ENCODE assay signal across 18 cellular contexts in genomic region chr1:165289556-165289955, GRCh38.
DNase-seq lines count a peak whose midpoint lies in the region; ATAC-seq and TF ChIP-seq lines count a peak whose summit lies in the region.
"Had no signal": no experiment of that assay in that cellular context is flagged by ENCODE, and none has a peak within 500 bp of the region (broad histone marks: within the 10 kb centered on the region; RNA-seq: fewer than 3 reads in every experiment).

No MANE protein-coding gene starts in this region.

- CTCF ChIA-PET in A673 (lab: Charles Lee): interaction anchor here (0.6 to 1.4 kb wide), 3 partner anchors 30 to 59 kb away, joined by 3 to 4 read pairs (median 3); no protein-coding TSS in a partner anchor
- CTCF ChIA-PET in activated CD4-positive, alpha-beta memory T cell treated with anti-CD3 and anti-CD28 coated beads for 36 hours (lab: Charles Lee): no interaction called here

- no peak for TF ChIP-seq POLR2A in uterus (IDR thresholded peaks at IDR 0.05)

- no peaks in the 10 kb centered on the region for H3K36me3 Mint-ChIP-seq in activated CD4-positive, alpha-beta memory T cell treated with anti-CD3 and anti-CD28 coated beads for 36 hours

- DNase-seq in A673 (ENCODE audit: low spot score) (peak; percentile 56), NCI-H1092 (lab: John Stamatoyannopoulos, UW) (peak; percentile 21), NCI-H524 treated with DMSO at 0.1 percent for 48 hours (lab: John Stamatoyannopoulos, UW) (peak; percentile 45), SJCRH30 (peak; percentile 42 to 69), GM03348 (ENCODE audit: low spot score) (no peak), Right ventricle myocardium inferior (ENCODE audit: missing footprints) (no peak), uterus (no peak)
- no peak for DNase-seq in activated CD4-positive, alpha-beta memory T cell treated with anti-CD3 and anti-CD28 coated beads for 36 hours
- DNase-seq: ACHN, Caco-2, DND-41, KBM-7, NCI-H1436 treated with DMSO at 0.1 percent for 48 hours, NCI-H2107, NCI-H510A had no signal

- H3K27ac ChIP-seq in A673 (ENCODE audit: low read depth, low read length, poor library complexity, severe bottlenecking): no peak overlapping the region
- H3K27ac ChIP-seq in SJCRH30: no peak overlapping the region
- no peak overlapping the region for H3K27ac ChIP-seq in uterus
- H3K27ac ChIP-seq: RWPE1 had no signal

- no peak for ATAC-seq in Right ventricle myocardium inferior
- ATAC-seq: GM12878 had no signal

- no peaks in the 10 kb centered on the region for H3K27me3 ChIP-seq in A673 (replicated peaks; ENCODE audit: insufficient read depth, low read depth, low read length, poor library complexity)
- H3K27me3 ChIP-seq in SJCRH30: no peaks in the 10 kb centered on the region
- H3K27me3 ChIP-seq in uterus: no peaks in the 10 kb centered on the region

- H3K36me3 ChIP-seq in A673 (ENCODE audit: insufficient read depth, low read length, poor library complexity, severe bottlenecking): no peaks in the 10 kb centered on the region
- H3K36me3 ChIP-seq in SJCRH30: no peaks in the 10 kb centered on the region
- no peaks in the 10 kb centered on the region for H3K36me3 ChIP-seq in uterus

- H3K9me3 Mint-ChIP-seq in activated CD4-positive, alpha-beta memory T cell treated with anti-CD3 and anti-CD28 coated beads for 36 hours: no peaks in the 10 kb centered on the region
- H3K9me3 Mint-ChIP-seq: T-helper 1 cell treated with Interleukin-12 subunit alpha and Interleukin-12 subunit beta and Interleukin-4 antibody, amounts not matched to agents 30 μg/mL and 1 μg/mL, for 36 hours had no signal

- H3K4me3 Mint-ChIP-seq in activated CD4-positive, alpha-beta memory T cell treated with anti-CD3 and anti-CD28 coated beads for 36 hours: no peak overlapping the region
- H3K4me3 Mint-ChIP-seq: T-helper 1 cell treated with Interleukin-12 subunit alpha and Interleukin-12 subunit beta and Interleukin-4 antibody, amounts not matched to agents 30 μg/mL and 1 μg/mL, for 36 hours had no signal

- H3K9me3 ChIP-seq in A673 (ENCODE audit: low read depth, low read length, poor library complexity, severe bottlenecking): no peaks in the 10 kb centered on the region
- no peaks in the 10 kb centered on the region for H3K9me3 ChIP-seq in SJCRH30 (replicated peaks)
- no peaks in the 10 kb centered on the region for H3K9me3 ChIP-seq in uterus

- peaks cover 11% of the 10 kb centered on the region for H3K27me3 Mint-ChIP-seq in activated CD4-positive, alpha-beta memory T cell treated with anti-CD3 and anti-CD28 coated beads for 36 hours

- H3K4me1 ChIP-seq in A673 (ENCODE audit: insufficient read depth, low read length, poor library complexity, severe bottlenecking) (peaks cover 40% of the 10 kb centered on the region), SJCRH30 (peaks cover 27% of the 10 kb centered on the region), uterus (no peaks in the 10 kb centered on the region)
- H3K4me1 ChIP-seq: Caco-2 had no signal

- intact Hi-C loops in A673 (cut with micrococcal nuclease; ENCODE audit: unreplicated experiment): no loop called here
- intact Hi-C loops in Right ventricle myocardium inferior (cut with DNase I): no loop called here
- intact Hi-C loops in activated CD4-positive, alpha-beta memory T cell treated with anti-CD3 and anti-CD28 coated beads for 36 hours (cut with micrococcal nuclease): no loop called here
- intact Hi-C loops in uterus (cut with DNase I; ENCODE audit: low total_unique reads): no loop called here

- BruUV-seq in A673 (replicated peaks; lab: Mats Ljungman, UMichigan): no TSS peak

- H3K27ac Mint-ChIP-seq in activated CD4-positive, alpha-beta memory T cell treated with anti-CD3 and anti-CD28 coated beads for 36 hours: no peak overlapping the region
- H3K27ac Mint-ChIP-seq: T-helper 1 cell treated with Interleukin-12 subunit alpha and Interleukin-12 subunit beta and Interleukin-4 antibody, amounts not matched to agents 30 μg/mL and 1 μg/mL, for 36 hours had no signal

- TF ChIP-seq CTCF in A673 (conservative IDR thresholded peaks at IDR 0.05; ENCODE audit: low read depth, low read length): no peak
- no peak for TF ChIP-seq CTCF in uterus (IDR thresholded peaks at IDR 0.05)

- no peaks in the 10 kb centered on the region for H3K4me1 Mint-ChIP-seq in activated CD4-positive, alpha-beta memory T cell treated with anti-CD3 and anti-CD28 coated beads for 36 hours (ENCODE audit: low read depth)

- H3K4me3 ChIP-seq in A673 (ENCODE audit: low read depth, low read length, poor library complexity, severe bottlenecking) (no peak overlapping the region), SJCRH30 (no peak overlapping the region), uterus (no peak overlapping the region)
- H3K4me3 ChIP-seq: GM12878 had no signal

- POLR2A ChIA-PET in A673 (lab: Charles Lee; ENCODE audit: low non-redundant PET): no interaction called here
- POLR2A ChIA-PET in activated CD4-positive, alpha-beta memory T cell treated with anti-CD3 and anti-CD28 coated beads for 36 hours (lab: Charles Lee): no interaction called here

Comparison
In these comparisons a context has a peak if more than half of its experiments do, and no peak if none do; other contexts are left out.
1. DNase-seq: peak in A673 (single experiment), NCI-H1092 (single experiment), NCI-H524 treated with DMSO at 0.1 percent for 48 hours (single experiment) and SJCRH30 (2 of 2); none in GM03348 (single experiment), Right ventricle myocardium inferior (single experiment), activated CD4-positive, alpha-beta memory T cell treated with anti-CD3 and anti-CD28 coated beads for 36 hours (single experiment) and uterus (0 of 2).